ENCODE assay signal across 23 cellular contexts in genomic region chr6:141000917-141001316, GRCh38.
"Had no signal": no experiment of that assay in that cellular context is flagged by ENCODE, and none has a peak within 500 bp of the region (broad histone marks: within the 10 kb centered on the region; RNA-seq: fewer than 3 reads in every experiment).

No MANE protein-coding gene starts in this region.

- H3K36me3 ChIP-seq: colonic mucosa, esophagus muscularis mucosa, esophagus squamous epithelium, gastrocnemius medialis, gastroesophageal sphincter, heart left ventricle, heart right ventricle had no signal

- H3K9me3 ChIP-seq: colonic mucosa, esophagus muscularis mucosa, esophagus squamous epithelium, gastrocnemius medialis, gastroesophageal sphincter, heart left ventricle, heart right ventricle had no signal

- H3K4me3 ChIP-seq: colonic mucosa, coronary artery, dorsolateral prefrontal cortex, esophagus muscularis mucosa, esophagus squamous epithelium, gastrocnemius medialis, gastroesophageal sphincter, heart left ventricle, heart right ventricle had no signal

- DNase-seq: colonic mucosa; cortex of kidney; dermis blood vessel endothelial cell; dorsolateral prefrontal cortex; effector CD4-positive, alpha-beta T cell; effector CD8-positive, alpha-beta T cell; effector memory CD4-positive, alpha-beta T cell; effector memory CD8-positive, alpha-beta T cell; endodermal cell; erythroblast; esophagus squamous epithelium; foreskin fibroblast; foreskin keratinocyte; foreskin melanocyte; gastrocnemius medialis; glutamatergic neuron; head of caudate nucleus; heart left ventricle; heart right ventricle had no signal

- H3K27me3 ChIP-seq: colonic mucosa, dorsolateral prefrontal cortex, esophagus muscularis mucosa, esophagus squamous epithelium, gastrocnemius medialis, gastroesophageal sphincter, heart left ventricle, heart right ventricle had no signal

- H3K27ac ChIP-seq: colonic mucosa, coronary artery, dorsolateral prefrontal cortex, epithelial cell of prostate, esophagus muscularis mucosa, esophagus squamous epithelium, foreskin keratinocyte, gastrocnemius medialis, gastroesophageal sphincter, heart left ventricle, heart right ventricle had no signal
